ENCODE assay signal across 14 cellular contexts in the genomic region with DNA sequence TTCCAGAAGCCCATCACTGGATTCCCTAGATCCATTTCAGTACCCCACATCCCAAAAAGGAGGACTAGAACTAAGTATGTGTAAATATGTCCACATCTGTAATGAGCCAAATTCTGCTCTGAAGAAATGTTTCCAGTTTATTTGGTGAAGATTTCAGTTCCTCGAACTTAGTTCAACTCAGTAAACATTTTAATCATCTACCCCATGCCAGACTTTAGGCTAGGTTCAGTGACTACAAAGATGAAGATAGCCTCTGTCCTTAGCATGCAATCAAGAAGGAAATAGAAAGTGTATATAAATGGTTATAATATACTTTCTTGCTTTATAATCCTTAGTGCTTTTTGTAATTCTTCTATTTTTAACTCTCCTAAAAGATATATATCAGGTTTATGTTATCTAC. TPM values are rescaled to one million over a fixed set of nuclear protein-coding genes. Genes with fewer than 3 reads are reported as not detected.
DNase-seq lines count a peak whose midpoint lies in the region; ATAC-seq and TF ChIP-seq lines count a peak whose summit lies in the region.
"Had no signal": no experiment of that assay in that cellular context is flagged by ENCODE, and none has a peak within 500 bp of the region (broad histone marks: within the 10 kb centered on the region; RNA-seq: fewer than 3 reads in every experiment).

No MANE protein-coding gene starts in this region.

- no peaks in the 10 kb centered on the region for H3K36me3 Mint-ChIP-seq in activated CD8-positive, alpha-beta T cell treated with anti-CD3 and anti-CD28 coated beads for 36 hours (ENCODE audit: low read depth)

- TF ChIP-seq POLR2A in body of pancreas (IDR thresholded peaks at IDR 0.05), result no peak
- TF ChIP-seq POLR2A in right lobe of liver (IDR thresholded peaks at IDR 0.05), result no peak

- H3K27ac ChIP-seq in AG04450 (ENCODE audit: low read depth, low read length), result peak overlapping the region; percentile 80
- H3K27ac ChIP-seq in body of pancreas, result peak overlapping the region; percentile 60 to 79 (median 70)
- H3K27ac ChIP-seq in right lobe of liver, result peak overlapping the region; percentile 31 to 77 (median 70)
- H3K27ac ChIP-seq in skeletal muscle tissue (ENCODE audit: low read depth, low read length), result peak overlapping the region; percentile 92

- H3K27me3 ChIP-seq in AG04450 (ENCODE audit: control insufficient read depth, insufficient read depth, low read length) (no peaks in the 10 kb centered on the region), body of pancreas (no peaks in the 10 kb centered on the region), right lobe of liver (no peaks in the 10 kb centered on the region), skeletal muscle tissue (ENCODE audit: control insufficient read depth in 3 of 3, insufficient read depth in 3 of 3, low read length in 3 of 3) (no peaks in the 10 kb centered on the region)

- intact Hi-C loops in body of pancreas (cut with DNase I), result no loop called here
- intact Hi-C loops in right lobe of liver (cut with DNase I), result no loop called here
- intact Hi-C loops in activated CD8-positive, alpha-beta T cell treated with anti-CD3 and anti-CD28 coated beads for 36 hours (cut with micrococcal nuclease), result no loop called here

- H3K9me3 ChIP-seq in AG04450 (ENCODE audit: control insufficient read depth, insufficient read depth, low read length) (no peaks in the 10 kb centered on the region), body of pancreas (no peaks in the 10 kb centered on the region), right lobe of liver (no peaks in the 10 kb centered on the region), skeletal muscle tissue (ENCODE audit: control insufficient read depth in 3 of 3, low read length in 3 of 3) (no peaks in the 10 kb centered on the region)

- H3K27ac Mint-ChIP-seq in activated CD8-positive, alpha-beta T cell treated with anti-CD3 and anti-CD28 coated beads for 36 hours, result no peak overlapping the region
- H3K27ac Mint-ChIP-seq: T-helper 17 cell had no signal

- CTCF ChIA-PET in AG04450 (lab: Charles Lee), result interaction anchor here (2.2 to 3.4 kb wide), 2 partner anchors 9 to 42 kb away, joined by 9 to 18 read pairs; no protein-coding TSS in a partner anchor
- CTCF ChIA-PET in activated CD8-positive, alpha-beta T cell treated with anti-CD3 and anti-CD28 coated beads for 36 hours (lab: Charles Lee), result interaction anchor here (1.3 to 1.8 kb wide), 2 partner anchors 8 to 42 kb away, joined by 4 to 5 read pairs; no protein-coding TSS in a partner anchor

- no peaks in the 10 kb centered on the region for H3K9me3 Mint-ChIP-seq in activated CD8-positive, alpha-beta T cell treated with anti-CD3 and anti-CD28 coated beads for 36 hours
- H3K9me3 Mint-ChIP-seq: IgD-negative memory B cell had no signal

- no peaks in the 10 kb centered on the region for H3K4me1 Mint-ChIP-seq in activated CD8-positive, alpha-beta T cell treated with anti-CD3 and anti-CD28 coated beads for 36 hours (ENCODE audit: low read depth)
- H3K4me1 Mint-ChIP-seq: IgD-negative memory B cell had no signal

- no peak overlapping the region for H3K4me3 ChIP-seq in AG04450 (ENCODE audit: low read depth, low read length)
- H3K4me3 ChIP-seq in body of pancreas, result no peak overlapping the region
- H3K4me3 ChIP-seq in right lobe of liver, result no peak overlapping the region
- peak overlapping the region; percentile 17 to 52 (median 46) for H3K4me3 ChIP-seq in skeletal muscle tissue (ENCODE audit: low read length in 3 of 3)
- H3K4me3 ChIP-seq: GM12878 had no signal

- POLR2A ChIA-PET in AG04450 (lab: Yijun Ruan, JAX), result interaction anchor here (0.9 to 2.2 kb wide), 5 partner anchors 9 to 42 kb away, joined by 3 to 14 read pairs (median 6); a partner anchor contains a TSS
- POLR2A ChIA-PET in activated CD8-positive, alpha-beta T cell treated with anti-CD3 and anti-CD28 coated beads for 36 hours (lab: Charles Lee), result no interaction called here

- DNase-seq in AG04450 (ENCODE audit: low read depth, low spot score) (no peak), body of pancreas (no peak), right lobe of liver (no peak), SW480 (ENCODE audit: low spot score) (no peak), GDM1 (lab: John Stamatoyannopoulos, UW) (no peak), activated T-cell treated with anti-CD3 and anti-CD28 coated beads for 4 hours (no peak)
- DNase-seq in activated CD8-positive, alpha-beta T cell treated with anti-CD3 and anti-CD28 coated beads for 36 hours, result no peak
- DNase-seq: activated CD4-positive, alpha-beta T cell treated with anti-CD3 and anti-CD28 coated beads for 4 hours; DMS53; NCI-H1694; T-helper 17 cell had no signal

- no peaks in the 10 kb centered on the region for H3K36me3 ChIP-seq in body of pancreas (replicated peaks in 1 of 2; ENCODE audit: insufficient read depth in 1 of 2, low read depth in 2 of 2)
- no peaks in the 10 kb centered on the region for H3K36me3 ChIP-seq in right lobe of liver
- no peaks in the 10 kb centered on the region for H3K36me3 ChIP-seq in skeletal muscle tissue (ENCODE audit: control insufficient read depth in 3 of 3, insufficient read depth in 3 of 3, low read length in 3 of 3)

- peaks cover 4% of the 10 kb centered on the region for H3K27me3 Mint-ChIP-seq in activated CD8-positive, alpha-beta T cell treated with anti-CD3 and anti-CD28 coated beads for 36 hours

- peak overlapping the region; percentile 36 to 66 (median 54) for H3K9ac ChIP-seq in skeletal muscle tissue (ENCODE audit: low read depth in 1 of 3, low read length in 3 of 3)

- TF ChIP-seq CTCF in AG04450 (IDR thresholded peaks at IDR 0.05; ENCODE audit: low read depth, low read length) (no peak), body of pancreas (IDR thresholded peaks at IDR 0.05) (no peak), right lobe of liver (IDR thresholded peaks at IDR 0.05) (no peak)
- no peak for TF ChIP-seq CTCF in activated CD8-positive, alpha-beta T cell treated with anti-CD3 and anti-CD28 coated beads for 36 hours (IDR thresholded peaks at IDR 0.05)

- 6 to 13% methylated on average over 1 of the region's 1 CpG for WGBS in body of pancreas, 2 donors
- 14% methylated on average over 1 of the region's 1 CpG for whole genome bisulfite sequencing in right lobe of liver (ENCODE audit: insufficient coverage, low coverage, low lambda C conversion rate, missing lambda C conversion rate)

- H3K4me1 ChIP-seq in body of pancreas (peaks cover 31% of the 10 kb centered on the region), right lobe of liver (peaks cover 0 to 21% (median 12%) of the 10 kb centered on the region in 4 donors), skeletal muscle tissue (ENCODE audit: control insufficient read depth in 3 of 3, insufficient read depth in 3 of 3, low read length in 3 of 3) (peaks cover 43 to 61% (median 51%) of the 10 kb centered on the region in 3 donors)

- H3K4me3 Mint-ChIP-seq in activated CD8-positive, alpha-beta T cell treated with anti-CD3 and anti-CD28 coated beads for 36 hours, result no peak overlapping the region
- H3K4me3 Mint-ChIP-seq: IgD-negative memory B cell, T-helper 17 cell had no signal

- no peak for ATAC-seq in body of pancreas
- peak; percentile 3 to 41 (median 29) for ATAC-seq in right lobe of liver
- no peak for ATAC-seq in activated CD8-positive, alpha-beta T cell treated with anti-CD3 and anti-CD28 coated beads for 36 hours
- ATAC-seq: GM12878, T-helper 17 cell had no signal

RNA-seq across cellular contexts. Expression of a gene that starts 21.5 kb away (rescaled TPM):
- 17.4 and 19.3 TPM in 2 replicates for polyA plus RNA-seq in AG04450 (2011; rRNA removed)
- 81.7 and 106 TPM in 2 replicates for polyA minus RNA-seq in AG04450 (2011; rRNA and poly(A)+ RNA removed)
- total RNA-seq in body of pancreas (10 to 100 TPM; 16.9 to 27.4 TPM), right lobe of liver (10 to 100 TPM in 2 of 6 experiments, 1 to 10 TPM in 4; 6.0 to 12.9 (median 9.1) TPM), skeletal muscle tissue (29.2 TPM)
- total RNA-seq in activated CD8-positive, alpha-beta T cell treated with anti-CD3 and anti-CD28 coated beads for 36 hours, result 1 to 10 TPM; 1.3 to 1.7 TPM
- total RNA-seq: GM12878 had no signal
- polyA plus RNA-seq: GM12878, IgD-negative memory B cell had no signal

Comparison
In these comparisons a context has a peak if more than half of its experiments do, and no peak if none do; other contexts are left out.
1. H3K4me3 ChIP-seq: peak in skeletal muscle tissue (3 of 3); none in AG04450 (single experiment), body of pancreas (0 of 2) and right lobe of liver (0 of 3).
2. ATAC-seq: peak in right lobe of liver (4 of 4); none in body of pancreas (single experiment) and activated CD8-positive, alpha-beta T cell treated with anti-CD3 and anti-CD28 coated beads for 36 hours (single experiment).
3. Peak in every context shown above with its lines, with median percentiles within 50 percentile points of each other: H3K27ac ChIP-seq.